8 cellular contexts compared by ENCODE assay signal in the genomic region with DNA sequence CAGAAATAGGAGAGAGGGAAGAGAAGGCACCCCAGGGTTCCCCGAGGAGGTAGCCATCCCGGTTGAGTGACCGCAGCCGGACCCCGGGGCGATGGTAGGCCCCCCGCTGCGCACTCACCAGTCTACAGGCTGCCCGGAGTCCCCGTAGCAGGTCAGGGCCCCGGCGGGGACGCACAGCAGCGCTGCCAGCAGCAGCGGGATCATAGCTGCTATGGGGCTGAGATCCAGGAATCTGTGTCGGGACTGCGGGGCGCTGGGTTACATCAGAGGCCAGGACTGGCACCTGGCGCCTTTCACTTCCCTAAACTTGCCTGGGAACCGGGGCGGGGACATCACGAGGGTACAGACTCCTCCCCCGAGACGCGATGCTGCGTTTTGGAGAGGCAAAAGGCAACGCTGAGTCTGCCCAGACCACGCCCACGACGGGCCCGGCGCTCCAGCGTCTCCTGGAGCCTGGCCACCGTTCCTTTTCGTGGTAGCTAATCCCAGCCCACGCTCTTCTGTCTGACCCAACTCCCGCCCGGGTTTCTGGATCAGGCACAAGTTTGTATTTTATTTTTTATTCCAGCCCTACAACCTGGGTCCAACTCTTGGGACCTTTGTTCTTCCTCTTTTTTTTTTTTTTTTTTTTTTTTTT. TPM values are rescaled to one million over a fixed set of nuclear protein-coding genes. Genes with fewer than 3 reads are reported as not detected.
DNase-seq lines count a peak whose midpoint lies in the region; ATAC-seq and TF ChIP-seq lines count a peak whose summit lies in the region.

TSS of gene DNASE2 (minus strand) at position 278 of the 637 bp plus-strand sequence. CDS start at position 204, 74 bp downstream.

- no peaks in the 10 kb centered on the region for H3K36me3 ChIP-seq in WERI-Rb-1

- H3K4me3 ChIP-seq in astrocyte of the cerebellum (ENCODE audit: low read depth, low read length) (peak within 1 kb of the TSS; percentile 79), WERI-Rb-1 (ENCODE audit: low read depth, low read length) (no peak within 1 kb of the TSS)

- H3K27ac ChIP-seq in WERI-Rb-1, result no peak within 1 kb of the TSS

- in situ Hi-C loops in astrocyte of the cerebellum (cut with HindIII; ENCODE audit: low sequenced_read_pairs), result no loop called here

- H3K27me3 ChIP-seq in WERI-Rb-1 (ENCODE audit: insufficient read depth, low read depth, severe bottlenecking), result no peaks in the 10 kb centered on the region

- TF ChIP-seq POLR2A in GM15510 (IDR thresholded peaks at IDR 0.05; ENCODE audit: borderline replicate concordance, extremely low read depth, insufficient read length), result peak; percentile 87

- ATAC-seq in HG02938 (IDR thresholded peaks at IDR 0.05; ENCODE audit: unreplicated experiment), result peak; percentile 63

- peaks cover 6% of the 10 kb centered on the region for H3K9me3 ChIP-seq in WERI-Rb-1 (ENCODE audit: severe bottlenecking)

- peak; percentile 60 for DNase-seq in NCI-H187 treated with DMSO at 0.1 percent for 48 hours (lab: John Stamatoyannopoulos, UW)
- DNase-seq in T-helper 22 cell (ENCODE audit: low read depth), result peak; percentile 79
- DNase-seq in astrocyte of the cerebellum (ENCODE audit: low read depth), result peak; percentile 73
- peak; percentile 99 for DNase-seq in hepatic stellate cell (ENCODE audit: low spot score)
- peak; percentile 79 for DNase-seq in renal cortical epithelial cell (ENCODE audit: low read depth)
- DNase-seq in WERI-Rb-1, result no peak

- no peak for TF ChIP-seq CTCF in astrocyte of the cerebellum (IDR thresholded peaks at IDR 0.05; ENCODE audit: low read depth, low read length, missing control alignments)
- no peak for TF ChIP-seq CTCF in WERI-Rb-1 (IDR thresholded peaks at IDR 0.05; ENCODE audit: low read depth, low read length)

RNA-seq across cellular contexts. Expression of gene DNASE2, which starts in this region (rescaled TPM):
- 18.5 and 34.9 TPM in 2 replicates for total RNA-seq in renal cortical epithelial cell
